ENCODE assay signal across 1 cellular context in genomic region chr17:77137111-77137510, GRCh38.
TF ChIP-seq lines count a peak whose summit lies in the region.

No MANE protein-coding gene starts in this region.

TF ChIP-seq in IMR-90, 13 proteins besides CTCF, POLR2A, EP300 and RAD21:
- TF ChIP-seq SMC3 (IDR thresholded peaks at IDR 0.05; ENCODE audit: low read depth, low read length) (no peak), MXI1 (IDR thresholded peaks at IDR 0.05; ENCODE audit: borderline replicate concordance, low read depth, low read length) (no peak), RCOR1 (IDR thresholded peaks at IDR 0.05; ENCODE audit: insufficient replicate concordance, low read length) (no peak), MAZ (IDR thresholded peaks at IDR 0.05; ENCODE audit: borderline replicate concordance, low read depth, low read length) (no peak), CEBPB (IDR thresholded peaks at IDR 0.05; ENCODE audit: low read depth, low read length) (no peak), NFE2L2 (IDR thresholded peaks at IDR 0.05; ENCODE audit: low read depth, low read length) (no peak), ELK1 (IDR thresholded peaks at IDR 0.05; ENCODE audit: borderline replicate concordance, low read depth, low read length) (no peak), USF2 (IDR thresholded peaks at IDR 0.05; ENCODE audit: low read depth, low read length) (no peak), FOS (IDR thresholded peaks at IDR 0.05; ENCODE audit: low read depth, low read length) (no peak), MAFK (IDR thresholded peaks at IDR 0.05; ENCODE audit: low read depth, low read length) (no peak), BHLHE40 (IDR thresholded peaks at IDR 0.05; ENCODE audit: low read depth, low read length) (no peak), CHD1 (IDR thresholded peaks at IDR 0.05; ENCODE audit: low read depth, low read length) (no peak), RFX5 (IDR thresholded peaks at IDR 0.05; ENCODE audit: low read depth, low read length) (no peak)
